Comparison of ENCODE assay signal across 29 cellular contexts in genomic region chr2:170464268-170464667, GRCh38.
"Had no signal": no experiment of that assay in that cellular context is flagged by ENCODE, and none has a peak within 500 bp of the region (broad histone marks: within the 10 kb centered on the region; RNA-seq: fewer than 3 reads in every experiment).

No MANE protein-coding gene starts in this region.

- H3K27me3 Mint-ChIP-seq: naive B cell; stimulated activated naive CD8-positive, alpha-beta T cell treated with anti-CD3 and anti-CD28 coated beads, Interleukin-15, Interleukin-2, amounts not matched to agents 100 ng/mL and 50 ng/mL, for 24 hours had no signal

- H3K36me3 ChIP-seq: heart left ventricle, left ventricle myocardium inferior, lower lobe of right lung, neural progenitor cell, neutrophil, right atrium auricular region, sigmoid colon, suprapubic skin, thoracic aorta, tibial artery, upper lobe of right lung had no signal

- DNase-seq: glutamatergic neuron; heart left ventricle; hypothalamus; immature natural killer cell; kidney; left colon; left ventricle myocardium inferior; lower lobe of right lung; mammary epithelial cell; mesenchymal stem cell; naive B cell; natural killer cell; nephron progenitor cell; occipital lobe; sigmoid colon; small intestine; stimulated activated CD4-positive, alpha-beta T cell treated with anti-CD3 and anti-CD28 coated beads, Interleukin-2, amount 100 ng/mL, for 24 hours; stimulated activated CD4-positive, alpha-beta T cell treated with anti-CD3 and anti-CD28 coated beads, Interleukin-4, amount 100 ng/mL, for 1 hour; stimulated activated naive CD4-positive, alpha-beta T cell; tibial artery; trophoblast cell; upper lobe of right lung had no signal

- H3K27ac Mint-ChIP-seq: immature natural killer cell; naive B cell; natural killer cell; nephron progenitor cell; neural progenitor cell; stimulated activated naive CD8-positive, alpha-beta T cell treated with anti-CD3 and anti-CD28 coated beads, Interleukin-15, Interleukin-2, amounts not matched to agents 100 ng/mL and 50 ng/mL, for 24 hours had no signal

- H3K4me1 ChIP-seq: lower lobe of right lung, parathyroid adenoma, sigmoid colon had no signal

- H3K27ac ChIP-seq: heart left ventricle, left ventricle myocardium inferior, lower lobe of right lung, neural progenitor cell, neutrophil, parathyroid adenoma, right atrium auricular region, sigmoid colon, suprapubic skin, thoracic aorta, tibial artery, upper lobe of right lung had no signal

- H3K36me3 Mint-ChIP-seq: immature natural killer cell, naive B cell, natural killer cell had no signal

- ATAC-seq: heart left ventricle, left colon, lower lobe of right lung, natural killer cell, upper lobe of right lung had no signal

- H3K9me3 ChIP-seq: heart left ventricle, left ventricle myocardium inferior, lower lobe of right lung, neutrophil, right atrium auricular region, sigmoid colon, suprapubic skin, thoracic aorta, tibial artery, upper lobe of right lung had no signal

- H3K4me1 Mint-ChIP-seq: immature natural killer cell, naive B cell, natural killer cell had no signal

- H3K9me3 Mint-ChIP-seq: natural killer cell; stimulated activated naive CD8-positive, alpha-beta T cell treated with anti-CD3 and anti-CD28 coated beads, Interleukin-15, Interleukin-2, amounts not matched to agents 100 ng/mL and 50 ng/mL, for 24 hours had no signal

- H3K4me3 Mint-ChIP-seq: immature natural killer cell; naive B cell; natural killer cell; nephron progenitor cell; neural progenitor cell; stimulated activated naive CD8-positive, alpha-beta T cell treated with anti-CD3 and anti-CD28 coated beads, Interleukin-15, Interleukin-2, amounts not matched to agents 100 ng/mL and 50 ng/mL, for 24 hours had no signal

- H3K4me3 ChIP-seq: heart left ventricle, left ventricle myocardium inferior, lower lobe of right lung, neural progenitor cell, right atrium auricular region, sigmoid colon, suprapubic skin, thoracic aorta, tibial artery, upper lobe of right lung had no signal

- H3K27me3 ChIP-seq: heart left ventricle, neural progenitor cell, neutrophil, right atrium auricular region, suprapubic skin, tibial artery, upper lobe of right lung had no signal
